In the genomic region with DNA sequence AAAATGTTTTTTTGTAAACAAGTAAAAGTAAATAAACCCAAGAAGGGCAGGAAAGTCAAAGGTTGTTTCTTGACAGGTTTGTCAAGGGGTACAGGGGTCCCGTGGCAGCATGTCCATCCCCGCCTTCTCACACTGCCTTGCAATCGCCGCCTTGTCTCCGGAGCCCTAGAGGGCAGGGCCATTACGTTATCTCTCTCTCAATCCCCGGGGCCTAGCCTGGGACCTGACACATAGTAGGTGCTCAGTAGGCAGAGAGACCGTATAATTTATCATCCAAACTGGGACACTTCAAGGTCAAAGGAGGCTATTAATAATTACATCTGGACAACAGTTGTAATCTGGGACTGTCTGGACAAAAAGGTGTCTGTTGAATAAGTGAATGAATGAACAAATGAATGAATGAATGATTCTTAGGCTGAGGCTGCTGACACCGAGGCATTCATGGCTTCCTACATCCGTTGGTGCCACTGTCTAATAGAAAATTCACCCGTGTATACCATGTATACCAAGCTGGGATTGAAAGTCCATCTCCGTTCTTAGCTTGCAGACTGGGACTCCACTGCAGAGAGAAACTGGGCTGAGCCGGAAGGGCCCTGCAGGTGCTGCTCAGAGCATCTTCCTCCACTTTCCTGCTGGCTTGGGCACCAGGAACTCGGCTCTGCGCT, we compare ENCODE assay signal across 16 cellular contexts.
"Had no signal": no experiment of that assay in that cellular context is flagged by ENCODE, and none has a peak within 500 bp of the region (broad histone marks: within the 10 kb centered on the region; RNA-seq: fewer than 3 reads in every experiment).

No MANE protein-coding gene starts in this region.

- H3K27ac Mint-ChIP-seq: naive B cell had no signal

- FAIRE-seq: pancreas had no signal

- H3K36me3 Mint-ChIP-seq: brain; naive B cell; stimulated activated memory B cell treated with anti-CD40 and anti-IgM and Interleukin-4, amounts not matched to agents 10 μg/mL and 1 μg/mL and 100 μg/mL, for 72 hours had no signal

- H3K4me1 ChIP-seq: pancreas had no signal

- H3K4me3 Mint-ChIP-seq: activated T-cell treated with anti-CD3 and anti-CD28 coated beads, Interleukin-2, amount 50 U/mL, for 4 hours; brain; naive B cell; stimulated activated memory B cell treated with anti-CD40 and anti-IgM and Interleukin-4, amounts not matched to agents 10 μg/mL and 1 μg/mL and 100 μg/mL, for 72 hours had no signal

- H3K36me3 ChIP-seq: esophagus squamous epithelium, left ventricle myocardium inferior, pancreas, tibial artery, vagina had no signal

- ATAC-seq: pancreas; stimulated activated memory B cell treated with anti-CD40 and anti-IgM and Interleukin-4, amounts not matched to agents 10 μg/mL and 1 μg/mL and 100 μg/mL, for 72 hours had no signal

- H3K9me3 Mint-ChIP-seq: activated T-cell treated with anti-CD3 and anti-CD28 coated beads, Interleukin-2, amount 50 U/mL, for 4 hours; naive B cell; stimulated activated memory B cell treated with anti-CD40 and anti-IgM and Interleukin-4, amounts not matched to agents 10 μg/mL and 1 μg/mL and 100 μg/mL, for 72 hours had no signal

- H3K27me3 Mint-ChIP-seq: stimulated activated memory B cell treated with anti-CD40 and anti-IgM and Interleukin-4, amounts not matched to agents 10 μg/mL and 1 μg/mL and 100 μg/mL, for 72 hours had no signal

- H3K9me3 ChIP-seq: esophagus squamous epithelium, left ventricle myocardium inferior, pancreas, tibial artery, vagina had no signal

- H3K4me3 ChIP-seq: coronary artery, esophagus squamous epithelium, left ventricle myocardium inferior, pancreas, tibial artery, vagina had no signal

- H3K4me1 Mint-ChIP-seq: brain, naive B cell had no signal

- H3K27ac ChIP-seq: coronary artery, esophagus squamous epithelium, left ventricle myocardium inferior, pancreas, tibial artery had no signal

- H3K27me3 ChIP-seq: esophagus squamous epithelium, pancreas, tibial artery, vagina had no signal

- DNase-seq: activated CD4-positive, alpha-beta T cell treated with anti-CD3 and anti-CD28 coated beads for 4 hours; activated T-cell treated with anti-CD3 and anti-CD28 coated beads, Interleukin-2, amount 50 U/mL, for 4 hours; central memory CD4-positive, alpha-beta T cell; effector CD4-positive, alpha-beta T cell; esophagus squamous epithelium; hippocampal formation; left ventricle myocardium inferior; naive B cell; stimulated activated CD4-positive, alpha-beta T cell treated with anti-CD3 and anti-CD28 coated beads, Interleukin-12 subunit alpha, Interleukin-12 subunit beta, amount 100 ng/mL, for 4 hours; T-helper 1 cell; tibial artery had no signal
